8 cellular contexts compared by ENCODE assay signal in the genomic region with DNA sequence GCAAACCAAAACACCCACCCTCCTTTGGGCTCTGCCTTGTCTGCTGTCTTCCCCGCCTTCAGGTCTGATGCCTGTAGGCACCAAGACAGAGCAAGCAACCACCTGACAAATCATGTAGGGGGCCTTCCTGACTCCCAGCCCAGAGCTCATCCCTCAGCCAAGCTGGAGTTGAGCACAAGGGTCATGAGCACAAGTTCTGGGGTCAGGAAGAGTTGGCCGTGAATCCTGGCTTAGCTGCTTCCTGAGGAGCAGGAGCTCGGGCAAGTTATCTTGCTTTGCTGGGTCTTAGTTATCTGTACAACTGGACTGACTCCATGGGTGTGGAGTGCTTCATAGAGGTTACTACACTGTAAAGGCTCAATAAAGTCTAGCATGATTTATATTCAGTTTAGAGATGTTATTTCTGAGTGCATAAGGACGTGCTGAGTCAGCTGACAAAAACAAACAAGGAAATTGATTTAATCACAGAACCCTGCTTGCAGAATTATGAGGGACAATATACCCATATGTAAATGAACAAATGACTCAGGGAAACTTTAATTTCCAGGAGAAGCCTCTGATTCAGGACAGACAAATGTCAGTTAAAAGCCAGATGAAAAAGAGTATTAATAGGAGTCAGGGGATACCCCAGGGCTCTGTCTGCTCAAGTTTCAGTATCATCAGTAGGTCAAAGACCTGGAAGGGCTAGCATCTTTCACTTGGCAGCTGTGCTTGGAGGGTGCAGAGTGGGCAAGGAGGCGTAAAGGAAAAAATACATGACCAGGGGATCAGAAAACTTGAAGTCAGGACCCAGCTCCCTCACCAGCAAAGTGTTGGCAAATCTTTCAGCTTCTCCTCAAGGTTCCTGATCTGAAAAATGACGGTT. TPM values are rescaled to one million over a fixed set of nuclear protein-coding genes. Genes with fewer than 3 reads are reported as not detected.
A peak's percentile ranks its signal among the peaks of the same experiment; 100 is the strongest.
DNase-seq lines count a peak whose midpoint lies in the region; ATAC-seq, FAIRE-seq and TF ChIP-seq lines count a peak whose summit lies in the region.

No MANE protein-coding gene starts in this region.

- H3K4me1 ChIP-seq in A549: 0 out of 3 replicates have a peak, but pooled peaks cover 5% of the 10 kb centered on the region
- H3K4me1 ChIP-seq in liver (ENCODE audit: control insufficient read depth in 4 of 4, insufficient read depth in 4 of 4, low read length in 3 of 4): peaks cover 13 to 30% (median 22%) of the 10 kb centered on the region in 4 donors

- TF ChIP-seq CTCF in A549 (IDR thresholded peaks at IDR 0.05) (no peak), liver (IDR thresholded peaks at IDR 0.05; ENCODE audit: low read depth, low read length, missing input control) (no peak)

- peaks cover 10 to 21% of the 10 kb centered on the region in 2 donors for H3K36me3 Mint-ChIP-seq in activated naive CD4-positive, alpha-beta T cell treated with anti-CD3 and anti-CD28 coated beads, Interleukin-2, amount 50 U/mL, for 72 hours

- no peaks in the 10 kb centered on the region for H3K9me3 ChIP-seq in A549
- no peaks in the 10 kb centered on the region for H3K9me3 ChIP-seq in liver (ENCODE audit: control insufficient read depth in 4 of 4, low read length in 3 of 4)

- TF ChIP-seq EP300 in A549 (IDR thresholded peaks at IDR 0.05): no peak

- CTCF ChIA-PET in A549 (lab: Yijun Ruan, JAX): interaction anchor here (0.9 kb wide), 2 partner anchors 13 to 61 kb away, joined by 3 read pairs; partner anchors contain the start of gene APOA5

- no peak for TF ChIP-seq RAD21 in A549 (conservative IDR thresholded peaks at IDR 0.05 in 1 of 2, IDR thresholded peaks at IDR 0.05 in 1 of 2)
- TF ChIP-seq RAD21 in liver (IDR thresholded peaks at IDR 0.05): peak in 1 of 2 donors; percentile 31

- H3K27ac Mint-ChIP-seq in activated naive CD4-positive, alpha-beta T cell treated with anti-CD3 and anti-CD28 coated beads, Interleukin-2, amount 50 U/mL, for 72 hours: peak overlapping the region; percentile 81 to 95

- H3K4me2 ChIP-seq in A549: no peak overlapping the region

- no peak overlapping the region for H3K4me3 ChIP-seq in A549
- no peak overlapping the region for H3K4me3 ChIP-seq in liver (ENCODE audit: low read depth in 1 of 3, low read length in 3 of 3)

- FAIRE-seq in A549 (lab: Jason Lieb, UNC): no peak

- DNase-seq in A549 (ENCODE audit: low read depth in 1 of 2, low spot score in 1 of 2): no peak
- DNase-seq in activated naive CD4-positive, alpha-beta T cell treated with anti-CD3 and anti-CD28 coated beads, Interleukin-2, amount 50 U/mL, for 72 hours (ENCODE audit: low spot score in 2 of 2): no peak
- no peak for DNase-seq in SW 1271 (lab: John Stamatoyannopoulos, UW)
- no peak for DNase-seq in GM03348 (ENCODE audit: low spot score)

- no peak for TF ChIP-seq POLR2A in A549 (IDR thresholded peaks at IDR 0.05; ENCODE audit: low read length)

- H3K27ac ChIP-seq in A549 (no peak overlapping the region), liver (ENCODE audit: low read depth in 1 of 2, low read length in 2 of 2) (peak overlapping the region in 1 of 2 donors; percentile 15)

- POLR2A ChIA-PET in A549 (lab: Yijun Ruan, JAX): no interaction called here

- no peak overlapping the region for H3K9ac ChIP-seq in liver (ENCODE audit: low read depth in 1 of 2, low read length in 2 of 2)

- WGBS in A549 (ENCODE audit: missing lambda C conversion rate): 77% methylated on average over 6 of the region's 6 CpGs
- 44% methylated on average over 6 of the region's 6 CpGs for WGBS in liver

- ATAC-seq in A549 (no peak), GM21825 (IDR thresholded peaks at IDR 0.05; ENCODE audit: unreplicated experiment) (peak; percentile 53), GM18519 (IDR thresholded peaks at IDR 0.05; ENCODE audit: low FRiP score, unreplicated experiment) (no peak), HG02610 (IDR thresholded peaks at IDR 0.05; ENCODE audit: unreplicated experiment) (no peak)
- ATAC-seq in activated naive CD4-positive, alpha-beta T cell treated with anti-CD3 and anti-CD28 coated beads, Interleukin-2, amount 50 U/mL, for 72 hours: peak in 1 of 2 donors; percentile 57

- peaks cover 4 to 16% (median 8%) of the 10 kb centered on the region in 4 donors for H3K36me3 ChIP-seq in liver (ENCODE audit: control insufficient read depth in 4 of 4, insufficient read depth in 3 of 4, low read depth in 1 of 4, low read length in 3 of 4)

- H3K9me3 Mint-ChIP-seq in activated naive CD4-positive, alpha-beta T cell treated with anti-CD3 and anti-CD28 coated beads, Interleukin-2, amount 50 U/mL, for 72 hours: no peaks in the 10 kb centered on the region

- no peaks in the 10 kb centered on the region for H3K27me3 ChIP-seq in liver (ENCODE audit: control insufficient read depth in 4 of 4, insufficient read depth in 4 of 4, low read length in 3 of 4)

TF ChIP-seq in A549, 52 proteins besides CTCF, POLR2A, EP300 and RAD21:
- peak; percentile 43 for TF ChIP-seq MAFK (IDR thresholded peaks at IDR 0.05; ENCODE audit: partially characterized antibody)
- TF ChIP-seq CEBPB (IDR thresholded peaks at IDR 0.05): no peak
TF ChIP-seq in A549: peak in this region for 1.

TF ChIP-seq in liver, 16 proteins besides CTCF, POLR2A, EP300 and RAD21:
- TF ChIP-seq RXRA (IDR thresholded peaks at IDR 0.05): peak; percentile 37 to 71
- no peak for TF ChIP-seq EGR1 (IDR thresholded peaks at IDR 0.05; ENCODE audit: low read depth in 2 of 2)
- TF ChIP-seq NR2F2 (IDR thresholded peaks at IDR 0.05): peak; percentile 62

RNA-seq across cellular contexts. Expression of gene APOA1, which starts 15.1 kb away (rescaled TPM):
- polyA plus RNA-seq in A549 (2011; rRNA removed): not detected in 2 replicates
- 0.13 and 0.15 TPM in 2 replicates for polyA plus RNA-seq in A549 (2012; cell fraction: cytosol; rRNA removed)
- polyA plus RNA-seq in A549 (2012; cell fraction: nucleus; rRNA removed): 0.15 and 0.23 TPM in 2 replicates
- polyA plus RNA-seq in A549 (2017; fragmentation: RNase III; extraction: RNeasy Plus Mini Kit Qiagen cat#74134 plus additional on column Dnase treatment): 0.10 to 0.23 TPM (median 0.21 TPM) in 3 replicates
- not detected in 2 replicates for polyA minus RNA-seq in A549 (2011; rRNA and poly(A)+ RNA removed)
- under 1 TPM in 1 of 2 donors, not detected in 1; 0.84 TPM for total RNA-seq in activated naive CD4-positive, alpha-beta T cell treated with anti-CD3 and anti-CD28 coated beads, Interleukin-2, amount 50 U/mL, for 72 hours
- total RNA-seq in liver: 1,000 to 10,000 TPM; 4,271 to 5,120 TPM
- over 10,000 TPM; 12,059 to 17,093 TPM for polyA plus RNA-seq in liver

RNA-seq across cellular contexts. Expression of gene APOC3, which starts 22.8 kb away (rescaled TPM):
- polyA plus RNA-seq in A549 (2011; rRNA removed) (not detected in 2 replicates), A549 (2017; fragmentation: RNase III; extraction: RNeasy Plus Mini Kit Qiagen cat#74134 plus additional on column Dnase treatment) (not detected in 3 replicates), liver (over 10,000 TPM; 12,787 to 24,129 TPM)
- not detected in 2 replicates for polyA plus RNA-seq in A549 (2012; cell fraction: cytosol; rRNA removed)
- polyA plus RNA-seq in A549 (2012; cell fraction: nucleus; rRNA removed): not detected in 2 replicates
- polyA minus RNA-seq in A549 (2011; rRNA and poly(A)+ RNA removed): not detected in 2 replicates
- total RNA-seq in activated naive CD4-positive, alpha-beta T cell treated with anti-CD3 and anti-CD28 coated beads, Interleukin-2, amount 50 U/mL, for 72 hours: not detected
- 1,000 to 10,000 TPM in 1 of 2 donors, 100 to 1,000 TPM in 1; 608 to 5,828 TPM for total RNA-seq in liver

RNA-seq across cellular contexts. Expression of gene APOA4, which starts 29.4 kb away (rescaled TPM):
- polyA plus RNA-seq in A549 (2011; rRNA removed) (not detected in 2 replicates), A549 (2017; fragmentation: RNase III; extraction: RNeasy Plus Mini Kit Qiagen cat#74134 plus additional on column Dnase treatment) (not detected in 3 replicates), liver (100 to 1,000 TPM in 1 of 2 donors, 10 to 100 TPM in 1; 90.5 to 382 TPM)
- not detected in 2 replicates for polyA plus RNA-seq in A549 (2012; cell fraction: cytosol; rRNA removed)
- not detected in 2 replicates for polyA plus RNA-seq in A549 (2012; cell fraction: nucleus; rRNA removed)
- polyA minus RNA-seq in A549 (2011; rRNA and poly(A)+ RNA removed): not detected in 2 replicates
- total RNA-seq in activated naive CD4-positive, alpha-beta T cell treated with anti-CD3 and anti-CD28 coated beads, Interleukin-2, amount 50 U/mL, for 72 hours: not detected
- 100 to 1,000 TPM in 1 of 2 donors, under 1 TPM in 1; 0.89 to 171 TPM for total RNA-seq in liver

Comparison
In these comparisons a context has a peak if more than half of its experiments do, and no peak if none do; other contexts are left out.
1. RNA of gene APOA1, which starts 15.1 kb away (total RNA-seq): 4,271 to 5,120 TPM in liver; 0.84 TPM in activated naive CD4-positive, alpha-beta T cell treated with anti-CD3 and anti-CD28 coated beads, Interleukin-2, amount 50 U/mL, for 72 hours; every median in the first group is over 1,000 times any median in the second.
2. RNA of gene APOC3, which starts 22.8 kb away (total RNA-seq): 608 to 5,828 TPM in liver; not detected in activated naive CD4-positive, alpha-beta T cell treated with anti-CD3 and anti-CD28 coated beads, Interleukin-2, amount 50 U/mL, for 72 hours; every median in the first group is over 100 times any median in the second.